1 cellular context compared by ENCODE assay signal in the genomic region with DNA sequence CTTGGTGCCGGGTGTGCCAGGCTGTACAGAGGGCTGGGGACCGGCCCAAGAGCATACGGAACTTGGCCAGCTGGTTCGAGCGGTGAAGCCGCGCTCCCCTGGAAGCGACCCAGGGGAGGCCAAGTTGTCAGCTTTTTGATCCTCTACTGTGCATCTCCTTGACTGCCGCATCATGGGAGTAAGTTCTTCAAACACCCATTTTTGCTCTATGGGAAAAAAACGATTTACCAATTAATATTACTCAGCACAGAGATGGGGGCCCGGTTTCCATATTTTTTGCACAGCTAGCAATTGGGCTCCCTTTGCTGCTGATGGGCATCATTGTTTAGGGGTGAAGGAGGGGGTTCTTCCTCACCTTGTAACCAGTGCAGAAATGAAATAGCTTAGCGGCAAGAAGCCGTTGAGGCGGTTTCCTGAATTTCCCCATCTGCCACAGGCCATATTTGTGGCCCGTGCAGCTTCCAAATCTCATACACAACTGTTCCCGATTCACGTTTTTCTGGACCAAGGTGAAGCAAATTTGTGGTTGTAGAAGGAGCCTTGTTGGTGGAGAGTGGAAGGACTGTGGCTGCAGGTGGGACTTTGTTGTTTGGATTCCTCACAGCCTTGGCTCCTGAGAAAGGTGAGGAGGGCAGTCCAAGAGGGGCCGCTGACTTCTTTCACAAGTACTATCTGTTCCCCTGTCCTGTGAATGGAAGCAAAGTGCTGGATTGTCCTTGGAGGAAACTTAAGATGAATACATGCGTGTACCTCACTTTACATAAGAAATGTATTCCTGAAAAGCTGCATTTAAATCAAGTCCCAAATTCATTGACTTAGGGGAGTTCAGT.
TF ChIP-seq lines count a peak whose summit lies in the region.

No MANE protein-coding gene starts in this region.

TF ChIP-seq in SK-N-SH, 30 proteins besides CTCF, POLR2A, EP300 and RAD21 (continued from another document):
- TF ChIP-seq, protein P1, sequence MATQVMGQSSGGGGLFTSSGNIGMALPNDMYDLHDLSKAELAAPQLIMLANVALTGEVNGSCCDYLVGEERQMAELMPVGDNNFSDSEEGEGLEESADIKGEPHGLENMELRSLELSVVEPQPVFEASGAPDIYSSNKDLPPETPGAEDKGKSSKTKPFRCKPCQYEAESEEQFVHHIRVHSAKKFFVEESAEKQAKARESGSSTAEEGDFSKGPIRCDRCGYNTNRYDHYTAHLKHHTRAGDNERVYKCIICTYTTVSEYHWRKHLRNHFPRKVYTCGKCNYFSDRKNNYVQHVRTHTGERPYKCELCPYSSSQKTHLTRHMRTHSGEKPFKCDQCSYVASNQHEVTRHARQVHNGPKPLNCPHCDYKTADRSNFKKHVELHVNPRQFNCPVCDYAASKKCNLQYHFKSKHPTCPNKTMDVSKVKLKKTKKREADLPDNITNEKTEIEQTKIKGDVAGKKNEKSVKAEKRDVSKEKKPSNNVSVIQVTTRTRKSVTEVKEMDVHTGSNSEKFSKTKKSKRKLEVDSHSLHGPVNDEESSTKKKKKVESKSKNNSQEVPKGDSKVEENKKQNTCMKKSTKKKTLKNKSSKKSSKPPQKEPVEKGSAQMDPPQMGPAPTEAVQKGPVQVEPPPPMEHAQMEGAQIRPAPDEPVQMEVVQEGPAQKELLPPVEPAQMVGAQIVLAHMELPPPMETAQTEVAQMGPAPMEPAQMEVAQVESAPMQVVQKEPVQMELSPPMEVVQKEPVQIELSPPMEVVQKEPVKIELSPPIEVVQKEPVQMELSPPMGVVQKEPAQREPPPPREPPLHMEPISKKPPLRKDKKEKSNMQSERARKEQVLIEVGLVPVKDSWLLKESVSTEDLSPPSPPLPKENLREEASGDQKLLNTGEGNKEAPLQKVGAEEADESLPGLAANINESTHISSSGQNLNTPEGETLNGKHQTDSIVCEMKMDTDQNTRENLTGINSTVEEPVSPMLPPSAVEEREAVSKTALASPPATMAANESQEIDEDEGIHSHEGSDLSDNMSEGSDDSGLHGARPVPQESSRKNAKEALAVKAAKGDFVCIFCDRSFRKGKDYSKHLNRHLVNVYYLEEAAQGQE (IDR thresholded peaks at IDR 0.05; ENCODE audit: low read depth, low read length): no peak
- TF ChIP-seq EZH2phosphoT487 (IDR thresholded peaks at IDR 0.05; ENCODE audit: borderline replicate concordance, low read depth) (no peak), YY1 (IDR thresholded peaks at IDR 0.05; ENCODE audit: low read depth) (no peak), TCF12 (IDR thresholded peaks at IDR 0.05) (no peak), GABPA (IDR thresholded peaks at IDR 0.05; ENCODE audit: low read depth) (no peak), FOXJ3 (CRISPR knock-in tag; IDR thresholded peaks at IDR 0.05) (no peak), ELF1 (IDR thresholded peaks at IDR 0.05) (no peak), NRF1 (IDR thresholded peaks at IDR 0.05; ENCODE audit: low read depth, low read length) (no peak), RCOR1 (IDR thresholded peaks at IDR 0.05; ENCODE audit: low read length) (no peak), JUND (IDR thresholded peaks at IDR 0.05) (no peak), GATA2 (CRISPR knock-in tag; IDR thresholded peaks at IDR 0.05) (no peak), SMC3 (IDR thresholded peaks at IDR 0.05; ENCODE audit: low read depth, low read length) (no peak), NFIC (IDR thresholded peaks at IDR 0.05; ENCODE audit: borderline replicate concordance) (no peak), FOSL2 (IDR thresholded peaks at IDR 0.05; ENCODE audit: borderline replicate concordance, low read depth) (no peak), TEAD4 (IDR thresholded peaks at IDR 0.05; ENCODE audit: borderline replicate concordance, insufficient read depth) (no peak), CHD2 (IDR thresholded peaks at IDR 0.05; ENCODE audit: low read length, partially characterized antibody) (no peak)
- TF ChIP-seq, protein P2, sequence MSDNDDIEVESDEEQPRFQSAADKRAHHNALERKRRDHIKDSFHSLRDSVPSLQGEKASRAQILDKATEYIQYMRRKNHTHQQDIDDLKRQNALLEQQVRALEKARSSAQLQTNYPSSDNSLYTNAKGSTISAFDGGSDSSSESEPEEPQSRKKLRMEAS (IDR thresholded peaks at IDR 0.05; ENCODE audit: low read depth): no peak
- TF ChIP-seq, protein P3, sequence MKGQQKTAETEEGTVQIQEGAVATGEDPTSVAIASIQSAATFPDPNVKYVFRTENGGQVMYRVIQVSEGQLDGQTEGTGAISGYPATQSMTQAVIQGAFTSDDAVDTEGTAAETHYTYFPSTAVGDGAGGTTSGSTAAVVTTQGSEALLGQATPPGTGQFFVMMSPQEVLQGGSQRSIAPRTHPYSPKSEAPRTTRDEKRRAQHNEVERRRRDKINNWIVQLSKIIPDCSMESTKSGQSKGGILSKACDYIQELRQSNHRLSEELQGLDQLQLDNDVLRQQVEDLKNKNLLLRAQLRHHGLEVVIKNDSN (IDR thresholded peaks at IDR 0.05; ENCODE audit: borderline replicate concordance, low read depth): no peak
- TF ChIP-seq, protein P4, sequence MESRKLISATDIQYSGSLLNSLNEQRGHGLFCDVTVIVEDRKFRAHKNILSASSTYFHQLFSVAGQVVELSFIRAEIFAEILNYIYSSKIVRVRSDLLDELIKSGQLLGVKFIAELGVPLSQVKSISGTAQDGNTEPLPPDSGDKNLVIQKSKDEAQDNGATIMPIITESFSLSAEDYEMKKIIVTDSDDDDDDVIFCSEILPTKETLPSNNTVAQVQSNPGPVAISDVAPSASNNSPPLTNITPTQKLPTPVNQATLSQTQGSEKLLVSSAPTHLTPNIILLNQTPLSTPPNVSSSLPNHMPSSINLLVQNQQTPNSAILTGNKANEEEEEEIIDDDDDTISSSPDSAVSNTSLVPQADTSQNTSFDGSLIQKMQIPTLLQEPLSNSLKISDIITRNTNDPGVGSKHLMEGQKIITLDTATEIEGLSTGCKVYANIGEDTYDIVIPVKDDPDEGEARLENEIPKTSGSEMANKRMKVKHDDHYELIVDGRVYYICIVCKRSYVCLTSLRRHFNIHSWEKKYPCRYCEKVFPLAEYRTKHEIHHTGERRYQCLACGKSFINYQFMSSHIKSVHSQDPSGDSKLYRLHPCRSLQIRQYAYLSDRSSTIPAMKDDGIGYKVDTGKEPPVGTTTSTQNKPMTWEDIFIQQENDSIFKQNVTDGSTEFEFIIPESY (IDR thresholded peaks at IDR 0.05; ENCODE audit: borderline replicate concordance, low read depth): no peak
